In the genomic region with DNA sequence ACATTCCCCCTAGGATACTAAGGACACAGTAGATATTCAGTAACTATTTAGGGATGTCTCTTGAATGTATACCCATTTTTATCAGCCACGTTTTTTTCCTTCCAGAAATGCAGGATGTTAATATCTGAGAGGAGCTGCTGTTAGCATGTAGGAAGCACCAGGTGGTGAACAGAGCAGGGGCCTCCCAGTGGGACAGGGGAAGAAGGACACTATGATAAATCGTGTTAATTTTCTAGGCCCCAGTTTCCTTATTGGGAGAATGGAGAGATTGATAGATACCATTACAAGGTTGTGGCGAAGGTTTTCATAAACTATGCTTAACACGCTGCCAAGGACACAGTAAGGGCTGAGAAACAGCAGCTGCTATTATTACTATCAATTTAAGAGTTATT, we compare ENCODE assay signal across 8 cellular contexts. TPM values are rescaled to one million over a fixed set of nuclear protein-coding genes. Genes with fewer than 3 reads are reported as not detected.
DNase-seq lines count a peak whose midpoint lies in the region; ATAC-seq and TF ChIP-seq lines count a peak whose summit lies in the region.

No MANE protein-coding gene starts in this region.

- H3K4ac ChIP-seq in mesendoderm (ENCODE audit: low read depth, low read length): no peak overlapping the region

- no peaks in the 10 kb centered on the region for H3K9me3 Mint-ChIP-seq in stimulated activated naive CD8-positive, alpha-beta T cell treated with anti-CD3 and anti-CD28 coated beads, Interleukin-15, Interleukin-2, amounts not matched to agents 100 ng/mL and 50 ng/mL, for 24 hours

- H4K8ac ChIP-seq in mesendoderm (ENCODE audit: low read depth, low read length): no peak overlapping the region

- H3K36me3 Mint-ChIP-seq in stimulated activated naive CD8-positive, alpha-beta T cell treated with anti-CD3 and anti-CD28 coated beads, Interleukin-15, Interleukin-2, amounts not matched to agents 100 ng/mL and 50 ng/mL, for 24 hours (ENCODE audit: low read depth): no peaks in the 10 kb centered on the region

- peaks cover 8% of the 10 kb centered on the region for H3K27me3 Mint-ChIP-seq in stimulated activated naive CD8-positive, alpha-beta T cell treated with anti-CD3 and anti-CD28 coated beads, Interleukin-15, Interleukin-2, amounts not matched to agents 100 ng/mL and 50 ng/mL, for 24 hours

- WGBS in mesendoderm (ENCODE audit: extremely low coverage, insufficient coverage, low lambda C conversion rate): no CpG with 5 or more reads among the region's 4 CpGs

- H3K27ac ChIP-seq in breast epithelium (peak overlapping the region; percentile 77 to 80), mesendoderm (ENCODE audit: low read depth, low read length) (no peak overlapping the region)

- H3K4me3 Mint-ChIP-seq in stimulated activated naive CD8-positive, alpha-beta T cell treated with anti-CD3 and anti-CD28 coated beads, Interleukin-15, Interleukin-2, amounts not matched to agents 100 ng/mL and 50 ng/mL, for 24 hours: peak overlapping the region; percentile 89

- H3K4me3 ChIP-seq in breast epithelium (peak overlapping the region; percentile 57 to 82 (median 66)), mesendoderm (ENCODE audit: low read length) (no peak overlapping the region)

- H3K79me2 ChIP-seq in mesendoderm (ENCODE audit: control insufficient read depth, insufficient read depth, low read length): no peaks in the 10 kb centered on the region

- no peak overlapping the region for H2BK15ac ChIP-seq in mesendoderm (replicated peaks; ENCODE audit: low read depth)

- H3K56ac ChIP-seq in mesendoderm (ENCODE audit: low read length): peak overlapping the region; percentile 63

- H3K23ac ChIP-seq in mesendoderm (ENCODE audit: low read length): no peak overlapping the region

- H3K9ac ChIP-seq in mesendoderm (ENCODE audit: low read length): peak overlapping the region; percentile 4

- DNase-seq in stimulated activated naive CD8-positive, alpha-beta T cell treated with anti-CD3 and anti-CD28 coated beads, Interleukin-15, Interleukin-2, amounts not matched to agents 100 U/mL and 50 U/mL, for 24 hours: no peak
- DNase-seq in breast epithelium (ENCODE audit: low spot score in 2 of 2) (no peak), mesendoderm (no peak), Kasumi-1 (lab: John Stamatoyannopoulos, UW) (no peak), cortex of kidney (lab: John Stamatoyannopoulos, UW) (no peak)
- no peak for DNase-seq in activated effector memory CD4-positive, alpha-beta T cell treated with Interleukin-2 at 50 U/mL for 16 hours

- intact Hi-C loops in breast epithelium (cut with DNase I; ENCODE audit: low total_unique reads): no loop called here

- no peak overlapping the region for H2BK5ac ChIP-seq in mesendoderm (ENCODE audit: low read length)

- peaks cover 10% of the 10 kb centered on the region for H3K4me1 Mint-ChIP-seq in stimulated activated naive CD8-positive, alpha-beta T cell treated with anti-CD3 and anti-CD28 coated beads, Interleukin-15, Interleukin-2, amounts not matched to agents 100 ng/mL and 50 ng/mL, for 24 hours (ENCODE audit: low read depth)

- H3K36me3 ChIP-seq in breast epithelium (no peaks in the 10 kb centered on the region), mesendoderm (ENCODE audit: control insufficient read depth, insufficient read depth, low read length) (no peaks in the 10 kb centered on the region)

- no peaks in the 10 kb centered on the region for H3K79me1 ChIP-seq in mesendoderm (ENCODE audit: low read length)

- H3K27ac Mint-ChIP-seq in stimulated activated naive CD8-positive, alpha-beta T cell treated with anti-CD3 and anti-CD28 coated beads, Interleukin-15, Interleukin-2, amounts not matched to agents 100 ng/mL and 50 ng/mL, for 24 hours: no peak overlapping the region

- no peaks in the 10 kb centered on the region for H3K9me3 ChIP-seq in breast epithelium

- H3K4me1 ChIP-seq in breast epithelium (no peaks in the 10 kb centered on the region), mesendoderm (ENCODE audit: control insufficient read depth, low read depth, low read length) (peaks cover 5% of the 10 kb centered on the region)

- H2BK120ac ChIP-seq in mesendoderm (ENCODE audit: low read depth, low read length): no peak overlapping the region

- H3K4me2 ChIP-seq in mesendoderm (ENCODE audit: low read length): peak overlapping the region; percentile 51

- no peak for TF ChIP-seq CTCF in breast epithelium (IDR thresholded peaks at IDR 0.05)

- H3K18ac ChIP-seq in mesendoderm (ENCODE audit: low read length): no peak overlapping the region

- no peak for TF ChIP-seq POLR2A in breast epithelium (IDR thresholded peaks at IDR 0.05)

- H2AK5ac ChIP-seq in mesendoderm (ENCODE audit: low read length): no peak overlapping the region

- H3K27me3 ChIP-seq in breast epithelium: no peaks in the 10 kb centered on the region
- H3K27me3 ChIP-seq in mesendoderm (ENCODE audit: insufficient read depth, low read length, poor library complexity): no peaks in the 10 kb centered on the region

- no peak overlapping the region for H4K5ac ChIP-seq in mesendoderm (ENCODE audit: low read length)

- ATAC-seq in stimulated activated naive CD8-positive, alpha-beta T cell treated with anti-CD3 and anti-CD28 coated beads, Interleukin-15, Interleukin-2, amounts not matched to agents 100 U/mL and 50 U/mL, for 24 hours: no peak
- ATAC-seq in GM19463 (IDR thresholded peaks at IDR 0.05; ENCODE audit: unreplicated experiment): no peak

RNA-seq across cellular contexts. Expression of a gene that starts 45.4 kb away (rescaled TPM):
- not detected for total RNA-seq in breast epithelium
- not detected for polyA plus RNA-seq in mesendoderm (2013, experiment 1 of 2)
- polyA plus RNA-seq in mesendoderm (2013, experiment 2 of 2): not detected

RNA-seq across cellular contexts. Expression of a gene that starts 51.5 kb away (rescaled TPM):
- 10 to 100 TPM; 25.6 to 47.7 (median 29.4) TPM for total RNA-seq in breast epithelium
- polyA plus RNA-seq in mesendoderm (2013, experiment 1 of 2): 63.2 TPM
- 63.0 TPM for polyA plus RNA-seq in mesendoderm (2013, experiment 2 of 2)
